26 cellular contexts compared by ENCODE assay signal in genomic region chr9:3224931-3225330, GRCh38.
DNase-seq lines count a peak whose midpoint lies in the region; ATAC-seq and TF ChIP-seq lines count a peak whose summit lies in the region.
"Had no signal": no experiment of that assay in that cellular context is flagged by ENCODE, and none has a peak within 500 bp of the region (broad histone marks: within the 10 kb centered on the region; RNA-seq: fewer than 3 reads in every experiment).

No MANE protein-coding gene starts in this region.

- no peaks in the 10 kb centered on the region for H3K9me3 ChIP-seq in right atrium auricular region
- no peaks in the 10 kb centered on the region for H3K9me3 ChIP-seq in osteoblast (ENCODE audit: low read depth, low read length)
- H3K9me3 ChIP-seq: esophagus squamous epithelium, MG63, prostate gland, tibial artery had no signal

- ATAC-seq in Right ventricle myocardium inferior: peak; percentile 28
- ATAC-seq in activated T-helper 17 cell treated with anti-CD3 and anti-CD28 coated beads, Interleukin-2, amount 50 U/mL, for 72 hours (replicated peaks): no peak
- ATAC-seq in GM18519 (IDR thresholded peaks at IDR 0.05; ENCODE audit: low FRiP score, unreplicated experiment): no peak
- ATAC-seq: activated T-cell treated with anti-CD3 and anti-CD28 coated beads, Interleukin-2, amount 50 U/mL, for 72 hours; GM12878; stimulated activated effector memory CD8-positive, alpha-beta T cell treated with anti-CD3 and anti-CD28 coated beads, Interleukin-12 subunit alpha, Interleukin-12 subunit beta, amount 100 ng/mL, for 72 hours had no signal

- H3K4me1 ChIP-seq in right atrium auricular region (no peaks in the 10 kb centered on the region), osteoblast (ENCODE audit: insufficient read depth, low read length) (no peaks in the 10 kb centered on the region)
- H3K4me1 ChIP-seq: esophagus squamous epithelium, prostate gland, tibial artery had no signal

- DNase-seq in Right ventricle myocardium inferior (ENCODE audit: missing footprints) (no peak), right atrium auricular region (ENCODE audit: low spot score) (no peak), dermis blood vessel endothelial cell (peak; percentile 45), hypothalamus (lab: John Stamatoyannopoulos, UW) (peak in 26 of 51 donors; percentile 2 to 58 (median 12)), osteoblast (ENCODE audit: insufficient read length, low spot score, missing footprints) (no peak), DMS 273 (lab: John Stamatoyannopoulos, UW; ENCODE audit: unreplicated experiment) (no peak)
- DNase-seq: 8988T; activated CD4-positive, alpha-beta T cell treated with anti-CD3 and anti-CD28 coated beads for 1 hour; activated naive CD4-positive, alpha-beta T cell treated with anti-CD3 and anti-CD28 coated beads, Interleukin-2, amount 50 U/mL, for 16 hours; activated T-cell treated with anti-CD3 and anti-CD28 coated beads, Interleukin-2, amount 50 U/mL, for 72 hours; AML-193; effector CD8-positive, alpha-beta T cell; esophagus squamous epithelium; MG63; NCI-H1436; NCI-H2171; NCI-H774; stimulated activated CD4-positive, alpha-beta T cell treated with anti-CD3 and anti-CD28 coated beads, Interleukin-1b, Interleukin-23, amount 100 ng/mL, for 48 hours; SW 1271; tibial artery had no signal

- H3K4me2 ChIP-seq in osteoblast (ENCODE audit: insufficient read depth, low read length): no peak overlapping the region

- H3K36me3 ChIP-seq in right atrium auricular region (no peaks in the 10 kb centered on the region), osteoblast (ENCODE audit: insufficient read depth, low read length) (no peaks in the 10 kb centered on the region)
- H3K36me3 ChIP-seq: esophagus squamous epithelium, MG63, prostate gland had no signal

- no peak overlapping the region for H2AFZ ChIP-seq in osteoblast (ENCODE audit: low read length)

- intact Hi-C loops in Right ventricle myocardium inferior (cut with DNase I): no loop called here

- H3K4me3 Mint-ChIP-seq in activated T-helper 17 cell treated with anti-CD3 and anti-CD28 coated beads, Interleukin-2, amount 50 U/mL, for 72 hours: no peak overlapping the region
- H3K4me3 Mint-ChIP-seq: activated T-cell treated with anti-CD3 and anti-CD28 coated beads, Interleukin-2, amount 50 U/mL, for 72 hours; neural crest cell; stimulated activated effector memory CD8-positive, alpha-beta T cell treated with anti-CD3 and anti-CD28 coated beads, Interleukin-12 subunit alpha, Interleukin-12 subunit beta, amount 100 ng/mL, for 72 hours had no signal

- H4K20me1 ChIP-seq in osteoblast (ENCODE audit: insufficient read depth, low read length): no peaks in the 10 kb centered on the region

- no peaks in the 10 kb centered on the region for H3K9me3 Mint-ChIP-seq in activated T-helper 17 cell treated with anti-CD3 and anti-CD28 coated beads, Interleukin-2, amount 50 U/mL, for 72 hours
- H3K9me3 Mint-ChIP-seq: activated T-cell treated with anti-CD3 and anti-CD28 coated beads, Interleukin-2, amount 50 U/mL, for 72 hours; neural crest cell; stimulated activated effector memory CD8-positive, alpha-beta T cell treated with anti-CD3 and anti-CD28 coated beads, Interleukin-12 subunit alpha, Interleukin-12 subunit beta, amount 100 ng/mL, for 72 hours had no signal

- peaks cover 47% of the 10 kb centered on the region for H3K36me3 Mint-ChIP-seq in activated T-helper 17 cell treated with anti-CD3 and anti-CD28 coated beads, Interleukin-2, amount 50 U/mL, for 72 hours (ENCODE audit: low read depth)

- no peak overlapping the region for H3K4me3 ChIP-seq in right atrium auricular region
- H3K4me3 ChIP-seq in osteoblast (ENCODE audit: insufficient read depth, low read length): no peak overlapping the region
- H3K4me3 ChIP-seq: esophagus squamous epithelium, GM12878, MG63, prostate gland, tibial artery had no signal

- no peak overlapping the region for H3K27ac ChIP-seq in right atrium auricular region
- no peak overlapping the region for H3K27ac ChIP-seq in osteoblast (ENCODE audit: low read depth, low read length)
- H3K27ac ChIP-seq: esophagus squamous epithelium, prostate gland, tibial artery had no signal

- H3K27ac Mint-ChIP-seq in activated T-helper 17 cell treated with anti-CD3 and anti-CD28 coated beads, Interleukin-2, amount 50 U/mL, for 72 hours: no peak overlapping the region
- H3K27ac Mint-ChIP-seq: activated T-cell treated with anti-CD3 and anti-CD28 coated beads, Interleukin-2, amount 50 U/mL, for 72 hours; stimulated activated effector memory CD8-positive, alpha-beta T cell treated with anti-CD3 and anti-CD28 coated beads, Interleukin-12 subunit alpha, Interleukin-12 subunit beta, amount 100 ng/mL, for 72 hours had no signal

- H3K79me2 ChIP-seq in osteoblast (ENCODE audit: insufficient read depth, low read length): no peaks in the 10 kb centered on the region

- no peak for TF ChIP-seq CTCF in right atrium auricular region (IDR thresholded peaks at IDR 0.05)
- no peak for TF ChIP-seq CTCF in osteoblast (IDR thresholded peaks at IDR 0.05; ENCODE audit: extremely low read depth, low read depth, low read length)

- H3K27me3 ChIP-seq in right atrium auricular region (no peaks in the 10 kb centered on the region), osteoblast (ENCODE audit: insufficient read depth, low read length) (no peaks in the 10 kb centered on the region)
- H3K27me3 ChIP-seq: esophagus squamous epithelium, MG63, tibial artery had no signal

- H3K4me1 Mint-ChIP-seq in activated T-helper 17 cell treated with anti-CD3 and anti-CD28 coated beads, Interleukin-2, amount 50 U/mL, for 72 hours: no peaks in the 10 kb centered on the region
- H3K4me1 Mint-ChIP-seq: stimulated activated effector memory CD8-positive, alpha-beta T cell treated with anti-CD3 and anti-CD28 coated beads, Interleukin-12 subunit alpha, Interleukin-12 subunit beta, amount 100 ng/mL, for 72 hours had no signal

- no peaks in the 10 kb centered on the region for H3K27me3 Mint-ChIP-seq in activated T-helper 17 cell treated with anti-CD3 and anti-CD28 coated beads, Interleukin-2, amount 50 U/mL, for 72 hours

Comparison
In these comparisons a context has a peak if more than half of its experiments do, and no peak if none do; other contexts are left out.
1. DNase-seq: peak in dermis blood vessel endothelial cell (single experiment) and hypothalamus (26 of 51); none in Right ventricle myocardium inferior (single experiment), right atrium auricular region (single experiment), osteoblast (single experiment) and DMS 273 (single experiment).